ENCODE assay signal across 21 cellular contexts in genomic region chr4:2080429-2081300, GRCh38. TPM values are rescaled to one million over a fixed set of nuclear protein-coding genes. Genes with fewer than 3 reads are reported as not detected.
DNase-seq lines count a peak whose midpoint lies in the region; ATAC-seq, FAIRE-seq and TF ChIP-seq lines count a peak whose summit lies in the region.
"Had no signal": no experiment of that assay in that cellular context is flagged by ENCODE, and none has a peak within 500 bp of the region (broad histone marks: within the 10 kb centered on the region; RNA-seq: fewer than 3 reads in every experiment).

No MANE protein-coding gene starts in this region.

- no peak overlapping the region for H3K27ac ChIP-seq in sigmoid colon
- H3K27ac ChIP-seq: tibial artery had no signal

- H3K9me3 ChIP-seq in sigmoid colon (no peaks in the 10 kb centered on the region), MG63 (no peaks in the 10 kb centered on the region)
- H3K9me3 ChIP-seq: tibial artery had no signal

- ATAC-seq in GM21360 (IDR thresholded peaks at IDR 0.05; ENCODE audit: unreplicated experiment): no peak
- ATAC-seq: CD8-positive, alpha-beta T cell had no signal

- H3K36me3 ChIP-seq in sigmoid colon: no peaks in the 10 kb centered on the region
- H3K36me3 ChIP-seq in MG63: no peaks in the 10 kb centered on the region
- H3K36me3 ChIP-seq: tibial artery had no signal

- H3K4me3 ChIP-seq in sigmoid colon: no peak overlapping the region
- H3K4me3 ChIP-seq in MG63: no peak overlapping the region
- H3K4me3 ChIP-seq: lung, tibial artery had no signal

- FAIRE-seq in GM12892 (lab: Jason Lieb, UNC): peak; percentile 14
- FAIRE-seq: GM12891 had no signal

- TF ChIP-seq CTCF in sigmoid colon (IDR thresholded peaks at IDR 0.05): no peak

- no peak for TF ChIP-seq POLR2A in GM12892 (IDR thresholded peaks at IDR 0.05; ENCODE audit: low read depth, low read length)
- no peak for TF ChIP-seq POLR2A in sigmoid colon (IDR thresholded peaks at IDR 0.05)

- H3K27me3 ChIP-seq in sigmoid colon (no peaks in the 10 kb centered on the region), MG63 (no peaks in the 10 kb centered on the region)
- H3K27me3 ChIP-seq: tibial artery had no signal

- WGBS in sigmoid colon, 2 donors: 83 to 89% methylated on average over 19 of the region's 19 CpGs

- TF ChIP-seq EP300 in sigmoid colon (IDR thresholded peaks at IDR 0.05): no peak

- intact Hi-C loops in cardiac septum (cut with DNase I) (no loop called here), sigmoid colon (cut with DNase I) (no loop called here)

- H3K4me1 ChIP-seq in sigmoid colon: no peaks in the 10 kb centered on the region
- H3K4me1 ChIP-seq: tibial artery had no signal

- DNase-seq in AG08396 (ENCODE audit: low spot score) (peak; percentile 8), GM12892 (ENCODE audit: insufficient read length) (no peak), cardiac septum (ENCODE audit: low spot score) (peak; percentile 71), sigmoid colon (peak; percentile 57), MG63 (no peak), H4 (ENCODE audit: low spot score) (no peak), NCI-H2107 treated with DMSO at 0.1 percent for 48 hours (lab: John Stamatoyannopoulos, UW; ENCODE audit: unreplicated experiment) (no peak)
- DNase-seq: activated gamma-delta T cell; DMS53; immature natural killer cell; NCI-H1048; NCI-H2029; NCI-H446 treated with DMSO at 0.1 percent for 48 hours; occipital lobe; stimulated activated CD4-positive, alpha-beta T cell treated with anti-CD3 and anti-CD28 coated beads, Interleukin-15, amount 100 ng/mL, for 24 hours had no signal

RNA-seq across cellular contexts. Expression of gene NAT8L, which starts 21.5 kb away (rescaled TPM):
- polyA plus RNA-seq in GM12892 (2012; ENCODE audit: missing spikeins): not detected
- total RNA-seq in cardiac septum (1.1 TPM), sigmoid colon (under 1 TPM in 3 of 4 donors, not detected in 1; 0.27 to 0.36 (median 0.28) TPM)
- 1 to 10 TPM in 1 of 3 donors, under 1 TPM in 1, not detected in 1; under 0.01 to 2.4 TPM for polyA plus RNA-seq in sigmoid colon
- total RNA-seq in MG63 (2014; rRNA removed; shearing (Covaris generic); ENCODE audit: low replicate concordance): 2.0 and 4.3 TPM in 2 replicates
- total RNA-seq in H4 (2014; rRNA removed; shearing (Covaris generic)): 0.45 and 0.58 TPM in 2 replicates
- total RNA-seq: HT-29 had no signal
- polyA plus RNA-seq: immature natural killer cell had no signal

Comparison
In these comparisons a context has a peak if more than half of its experiments do, and no peak if none do; other contexts are left out.
1. DNase-seq: peak in AG08396 (single experiment), cardiac septum (single experiment) and sigmoid colon (single experiment); none in GM12892 (single experiment), MG63 (single experiment), H4 (single experiment) and NCI-H2107 treated with DMSO at 0.1 percent for 48 hours (single experiment).